26 cellular contexts compared by ENCODE assay signal in genomic region chrX:43731086-43731485, GRCh38.
DNase-seq lines count a peak whose midpoint lies in the region; ATAC-seq, FAIRE-seq and TF ChIP-seq lines count a peak whose summit lies in the region.
"Had no signal": no experiment of that assay in that cellular context is flagged by ENCODE, and none has a peak within 500 bp of the region (broad histone marks: within the 10 kb centered on the region; RNA-seq: fewer than 3 reads in every experiment).

No MANE protein-coding gene starts in this region.

- H3K9me3 Mint-ChIP-seq in MCF 10A (ENCODE audit: unreplicated experiment), result peaks cover 5% of the 10 kb centered on the region
- H3K9me3 Mint-ChIP-seq: CD4-positive, alpha-beta T cell; CD8-positive, alpha-beta T cell had no signal

- H3K4me3 Mint-ChIP-seq in MCF 10A (ENCODE audit: unreplicated experiment), result no peak overlapping the region
- H3K4me3 Mint-ChIP-seq: B cell; CD4-positive, alpha-beta T cell; CD8-positive, alpha-beta T cell had no signal

- TF ChIP-seq POLR2A in testis (IDR thresholded peaks at IDR 0.05), result no peak

- WGBS in testis, 2 donors, result 90 to 93% methylated on average over 2 to 7 of the region's 7 CpGs

- H3K27ac Mint-ChIP-seq in MCF 10A (ENCODE audit: low read depth, unreplicated experiment), result no peak overlapping the region
- H3K27ac Mint-ChIP-seq: B cell; CD4-positive, alpha-beta T cell; CD8-positive, alpha-beta T cell had no signal

- H3K36me3 Mint-ChIP-seq in MCF 10A (ENCODE audit: insufficient read depth, unreplicated experiment), result peaks cover 36% of the 10 kb centered on the region
- H3K36me3 Mint-ChIP-seq: CD8-positive, alpha-beta T cell had no signal

- H3K4me1 Mint-ChIP-seq in MCF 10A (ENCODE audit: insufficient read depth, unreplicated experiment), result no peaks in the 10 kb centered on the region
- H3K4me1 Mint-ChIP-seq: B cell had no signal

- DNase-seq in NCI-H2227 treated with DMSO at 0.1 percent for 48 hours (lab: John Stamatoyannopoulos, UW) (peak; percentile 1), NCI-H2227 (lab: John Stamatoyannopoulos, UW; ENCODE audit: unreplicated experiment) (no peak), bronchial epithelial cell (ENCODE audit: low read depth) (no peak), MCF 10A (ENCODE audit: unreplicated experiment) (no peak), testis (no peak)
- DNase-seq: AML-193; Caco-2; CD4-positive, alpha-beta T cell; CD8-positive, alpha-beta T cell; DMS 273 treated with DMSO at 0.1 percent for 48 hours; DMS153; DMS53; DMS79; DND-41; EL; GDM1 had no signal

- TF ChIP-seq CTCF in bronchial epithelial cell (IDR thresholded peaks at IDR 0.05; ENCODE audit: insufficient read depth, low read length, severe bottlenecking) (no peak), neutrophil (IDR thresholded peaks at IDR 0.05) (no peak), MCF 10A (IDR thresholded peaks at IDR 0.05; ENCODE audit: unreplicated experiment) (no peak), testis (IDR thresholded peaks at IDR 0.05) (no peak)

- no peaks in the 10 kb centered on the region for H3K27me3 ChIP-seq in bronchial epithelial cell (ENCODE audit: control insufficient read depth, insufficient read depth, low read length)
- no peaks in the 10 kb centered on the region for H3K27me3 ChIP-seq in neutrophil
- H3K27me3 ChIP-seq in testis, result no peaks in the 10 kb centered on the region

- CTCF ChIA-PET in MCF 10A (lab: Yijun Ruan, JAX), result no interaction called here

- peaks cover 8 to 27% of the 10 kb centered on the region in 2 experiments for H3K4me1 ChIP-seq in neutrophil (ENCODE audit: control insufficient read depth in 1 of 2, insufficient read depth in 1 of 2, low read depth in 1 of 2, low read length in 1 of 2)
- H3K4me1 ChIP-seq in testis, result no peaks in the 10 kb centered on the region
- H3K4me1 ChIP-seq: A549; BLaER1 treated with 17β-estradiol and CSF1 and Interleukin-3, amounts not matched to agents 10 nM and 100 nM; Caco-2 had no signal

- no peaks in the 10 kb centered on the region for H3K9me3 ChIP-seq in neutrophil
- no peaks in the 10 kb centered on the region for H3K9me3 ChIP-seq in testis
- H3K9me3 ChIP-seq: A549, Caco-2 had no signal

- H3K36me3 ChIP-seq in bronchial epithelial cell (ENCODE audit: control insufficient read depth, insufficient read depth, low read length), result peaks cover 5% of the 10 kb centered on the region
- no peaks in the 10 kb centered on the region for H3K36me3 ChIP-seq in neutrophil
- H3K36me3 ChIP-seq in testis (ENCODE audit: low read depth, missing control alignments), result no peaks in the 10 kb centered on the region
- H3K36me3 ChIP-seq: BLaER1 treated with 17β-estradiol and CSF1 and Interleukin-3, amounts not matched to agents 10 nM and 100 nM had no signal

- intact Hi-C loops in MCF 10A (cut with micrococcal nuclease), result no loop called here
- intact Hi-C loops in testis (cut with DNase I; ENCODE audit: low total_unique reads), result no loop called here

- ATAC-seq in GM19397 (IDR thresholded peaks at IDR 0.05; ENCODE audit: unreplicated experiment), result no peak
- ATAC-seq: A549; CD8-positive, alpha-beta T cell; GM12878 had no signal

- POLR2A ChIA-PET in MCF 10A (lab: Yijun Ruan, JAX), result interaction anchor here (0.7 kb wide), 1 partner anchor 49 kb away, joined by 3 read pairs; no protein-coding TSS in a partner anchor

- peak overlapping the region; percentile 71 for H3K27ac ChIP-seq in neutrophil
- no peak overlapping the region for H3K27ac ChIP-seq in testis
- H3K27ac ChIP-seq: 22Rv1; A549; BLaER1 treated with 17β-estradiol and CSF1 and Interleukin-3, amounts not matched to agents 10 nM and 100 nM; C4-2B had no signal

- peaks cover 59% of the 10 kb centered on the region for H3K27me3 Mint-ChIP-seq in MCF 10A (ENCODE audit: insufficient read depth, unreplicated experiment)

- peak; percentile 7 for FAIRE-seq in bronchial epithelial cell (lab: Jason Lieb, UNC)
- FAIRE-seq: A549, GM12878, GM12892, GM18507 had no signal

- no peak overlapping the region for H3K4me3 ChIP-seq in bronchial epithelial cell (ENCODE audit: low read depth, low read length)
- no peak overlapping the region for H3K4me3 ChIP-seq in neutrophil (ENCODE audit: low read depth in 1 of 2, low read length in 1 of 2)
- H3K4me3 ChIP-seq in testis, result no peak overlapping the region
- H3K4me3 ChIP-seq: A549; BLaER1 treated with 17β-estradiol and CSF1 and Interleukin-3, amounts not matched to agents 10 nM and 100 nM; GM12878 had no signal

- no TSS peak for BruUV-seq in MCF 10A (replicated peaks; lab: Mats Ljungman, UMichigan)
